ENCODE assay signal across 23 cellular contexts in the genomic region with DNA sequence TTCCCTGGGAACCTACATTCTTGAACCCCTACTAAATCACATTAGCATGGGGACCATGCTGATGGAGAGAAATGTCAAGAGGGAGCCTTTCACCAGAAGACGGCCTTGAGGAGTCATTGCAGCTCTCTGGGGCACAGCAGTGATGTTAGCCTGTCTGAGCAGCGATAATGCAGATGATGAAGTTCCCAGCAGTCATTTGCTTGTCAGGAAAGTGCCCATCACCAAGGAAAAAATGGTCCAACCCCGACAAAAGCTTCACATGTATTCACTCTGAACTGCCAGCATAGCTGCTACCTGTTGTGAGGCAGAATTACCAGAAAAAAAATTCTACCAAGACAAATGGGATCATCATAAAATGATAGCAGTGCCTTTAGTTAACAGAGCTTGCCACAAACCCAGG.
"Had no signal": no experiment of that assay in that cellular context is flagged by ENCODE, and none has a peak within 500 bp of the region (broad histone marks: within the 10 kb centered on the region; RNA-seq: fewer than 3 reads in every experiment).

No MANE protein-coding gene starts in this region.

- DNase-seq: dermis blood vessel endothelial cell; dorsolateral prefrontal cortex; effector CD4-positive, alpha-beta T cell; effector memory CD4-positive, alpha-beta T cell; esophagus squamous epithelium; foreskin fibroblast; foreskin melanocyte; gastrocnemius medialis; glutamatergic neuron; head of caudate nucleus; heart right ventricle; hippocampal formation; left cardiac atrium; left lung; left ventricle myocardium superior; lower lobe of right lung; mesenchymal stem cell; naive B cell had no signal

- H3K27me3 ChIP-seq: dorsolateral prefrontal cortex, esophagus squamous epithelium, gastrocnemius medialis, heart right ventricle, left lung had no signal

- H3K27ac ChIP-seq: coronary artery, esophagus squamous epithelium, gastrocnemius medialis, heart right ventricle, left lung, lower lobe of right lung had no signal

- H3K9me3 ChIP-seq: esophagus squamous epithelium, gastrocnemius medialis, heart right ventricle, left lung, lower lobe of right lung, mucosa of descending colon had no signal

- FAIRE-seq: colon, endothelial cell of umbilical vein, islet of Langerhans had no signal

- H3K4me3 ChIP-seq: coronary artery, dorsolateral prefrontal cortex, esophagus squamous epithelium, gastrocnemius medialis, heart right ventricle, left lung, lower lobe of right lung, mucosa of descending colon had no signal

- H3K36me3 ChIP-seq: esophagus squamous epithelium, gastrocnemius medialis, left lung, lower lobe of right lung had no signal
